In the genomic region with DNA sequence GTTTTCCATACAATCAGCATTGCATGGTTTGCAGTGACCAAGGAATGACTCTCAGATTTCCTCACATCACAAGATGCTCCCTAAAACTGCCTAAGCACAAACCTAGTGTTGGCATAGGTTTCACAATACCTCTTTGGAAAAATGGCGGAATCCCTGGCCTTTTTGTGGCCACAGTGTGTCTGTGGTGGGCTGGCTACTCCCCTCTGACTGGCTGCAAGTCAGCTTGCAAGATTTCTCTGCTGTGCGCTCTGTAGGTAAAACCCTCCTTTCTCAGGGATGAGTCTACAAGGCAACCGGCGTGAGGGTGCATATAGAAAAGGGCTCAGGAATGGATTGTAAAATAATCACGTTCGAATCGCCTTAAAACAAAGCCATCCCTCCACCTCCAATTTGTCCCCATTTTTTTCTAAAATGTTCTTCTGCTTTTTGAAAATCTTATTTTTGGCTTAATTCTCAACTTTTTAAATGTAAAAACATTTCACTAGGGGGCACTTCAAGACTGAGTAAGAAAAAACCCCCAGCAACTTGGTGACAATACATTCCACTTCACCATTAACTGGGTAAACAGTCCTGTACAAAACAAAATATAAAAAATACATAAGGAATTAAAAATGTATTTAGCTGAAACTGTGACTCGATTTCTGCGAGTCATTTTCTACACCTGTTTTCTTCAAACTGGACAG, we compare ENCODE assay signal across 2 cellular contexts.
TF ChIP-seq lines count a peak whose summit lies in the region.

No MANE protein-coding gene starts in this region.

TF ChIP-seq in SK-N-SH treated with all-trans-retinoic acid at 6 μM for 48 hours, 23 proteins besides CTCF, POLR2A, EP300 and RAD21 (continued from another document):
- TF ChIP-seq TCF4 (CRISPR knock-in tag; IDR thresholded peaks at IDR 0.05; ENCODE audit: borderline replicate concordance): no peak

TF ChIP-seq in WTC11, 78 proteins besides CTCF, POLR2A, EP300 and RAD21 (continued from another document):
- TF ChIP-seq, protein P1, sequence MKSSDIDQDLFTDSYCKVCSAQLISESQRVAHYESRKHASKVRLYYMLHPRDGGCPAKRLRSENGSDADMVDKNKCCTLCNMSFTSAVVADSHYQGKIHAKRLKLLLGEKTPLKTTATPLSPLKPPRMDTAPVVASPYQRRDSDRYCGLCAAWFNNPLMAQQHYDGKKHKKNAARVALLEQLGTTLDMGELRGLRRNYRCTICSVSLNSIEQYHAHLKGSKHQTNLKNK (CRISPR knock-in tag; IDR thresholded peaks at IDR 0.05): no peak
- TF ChIP-seq, protein P2, sequence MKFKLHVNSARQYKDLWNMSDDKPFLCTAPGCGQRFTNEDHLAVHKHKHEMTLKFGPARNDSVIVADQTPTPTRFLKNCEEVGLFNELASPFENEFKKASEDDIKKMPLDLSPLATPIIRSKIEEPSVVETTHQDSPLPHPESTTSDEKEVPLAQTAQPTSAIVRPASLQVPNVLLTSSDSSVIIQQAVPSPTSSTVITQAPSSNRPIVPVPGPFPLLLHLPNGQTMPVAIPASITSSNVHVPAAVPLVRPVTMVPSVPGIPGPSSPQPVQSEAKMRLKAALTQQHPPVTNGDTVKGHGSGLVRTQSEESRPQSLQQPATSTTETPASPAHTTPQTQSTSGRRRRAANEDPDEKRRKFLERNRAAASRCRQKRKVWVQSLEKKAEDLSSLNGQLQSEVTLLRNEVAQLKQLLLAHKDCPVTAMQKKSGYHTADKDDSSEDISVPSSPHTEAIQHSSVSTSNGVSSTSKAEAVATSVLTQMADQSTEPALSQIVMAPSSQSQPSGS (CRISPR knock-in tag; IDR thresholded peaks at IDR 0.05; ENCODE audit: borderline replicate concordance, low read depth): no peak
- TF ChIP-seq, protein P3, sequence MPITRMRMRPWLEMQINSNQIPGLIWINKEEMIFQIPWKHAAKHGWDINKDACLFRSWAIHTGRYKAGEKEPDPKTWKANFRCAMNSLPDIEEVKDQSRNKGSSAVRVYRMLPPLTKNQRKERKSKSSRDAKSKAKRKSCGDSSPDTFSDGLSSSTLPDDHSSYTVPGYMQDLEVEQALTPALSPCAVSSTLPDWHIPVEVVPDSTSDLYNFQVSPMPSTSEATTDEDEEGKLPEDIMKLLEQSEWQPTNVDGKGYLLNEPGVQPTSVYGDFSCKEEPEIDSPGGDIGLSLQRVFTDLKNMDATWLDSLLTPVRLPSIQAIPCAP (CRISPR knock-in tag; IDR thresholded peaks at IDR 0.05): no peak
- TF ChIP-seq, protein P4, sequence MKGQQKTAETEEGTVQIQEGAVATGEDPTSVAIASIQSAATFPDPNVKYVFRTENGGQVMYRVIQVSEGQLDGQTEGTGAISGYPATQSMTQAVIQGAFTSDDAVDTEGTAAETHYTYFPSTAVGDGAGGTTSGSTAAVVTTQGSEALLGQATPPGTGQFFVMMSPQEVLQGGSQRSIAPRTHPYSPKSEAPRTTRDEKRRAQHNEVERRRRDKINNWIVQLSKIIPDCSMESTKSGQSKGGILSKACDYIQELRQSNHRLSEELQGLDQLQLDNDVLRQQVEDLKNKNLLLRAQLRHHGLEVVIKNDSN (CRISPR knock-in tag; IDR thresholded peaks at IDR 0.05): no peak
- TF ChIP-seq RELA (CRISPR knock-in tag; IDR thresholded peaks at IDR 0.05; ENCODE audit: borderline replicate concordance) (no peak), ZNF671 (CRISPR knock-in tag; IDR thresholded peaks at IDR 0.05) (no peak), ETV6 (CRISPR knock-in tag; IDR thresholded peaks at IDR 0.05) (no peak), CREB1 (CRISPR knock-in tag; IDR thresholded peaks at IDR 0.05) (no peak), GTF2I (CRISPR knock-in tag; conservative IDR thresholded peaks at IDR 0.05) (no peak)
TF ChIP-seq in WTC11: peak in this region for 0.
